Comparison of ENCODE assay signal across 12 cellular contexts in genomic region chr3:113234688-113235260, GRCh38. TPM values are rescaled to one million over a fixed set of nuclear protein-coding genes. Genes with fewer than 3 reads are reported as not detected.
DNase-seq lines count a peak whose midpoint lies in the region; TF ChIP-seq lines count a peak whose summit lies in the region.
"Had no signal": no experiment of that assay in that cellular context is flagged by ENCODE, and none has a peak within 500 bp of the region (broad histone marks: within the 10 kb centered on the region; RNA-seq: fewer than 3 reads in every experiment).

No MANE protein-coding gene starts in this region.

- H3K36me3 ChIP-seq in SJCRH30 (no peaks in the 10 kb centered on the region), smooth muscle cell (ENCODE audit: low read depth) (peaks cover 4% of the 10 kb centered on the region)
- H3K36me3 ChIP-seq in CD8-positive, alpha-beta memory T cell (ENCODE audit: insufficient read depth, low read length): no peaks in the 10 kb centered on the region

- no peaks in the 10 kb centered on the region for H3K4me1 Mint-ChIP-seq in CD8-positive, alpha-beta memory T cell

- H3K4me2 ChIP-seq in smooth muscle cell: no peak overlapping the region

- peaks cover 0 to 11% of the 10 kb centered on the region in 2 donors for H3K27me3 Mint-ChIP-seq in CD8-positive, alpha-beta memory T cell

- H3K9me3 ChIP-seq in SJCRH30 (replicated peaks) (no peaks in the 10 kb centered on the region), smooth muscle cell (replicated peaks; ENCODE audit: low read depth) (no peaks in the 10 kb centered on the region)
- no peaks in the 10 kb centered on the region for H3K9me3 ChIP-seq in CD8-positive, alpha-beta memory T cell (ENCODE audit: low read length)
- H3K9me3 ChIP-seq: psoas muscle had no signal

- no peak overlapping the region for H3K9ac ChIP-seq in smooth muscle cell (ENCODE audit: low read depth)

- H3K4me1 ChIP-seq in SJCRH30 (peaks cover 54% of the 10 kb centered on the region), smooth muscle cell (ENCODE audit: low read depth) (peaks cover 38% of the 10 kb centered on the region)
- no peaks in the 10 kb centered on the region for H3K4me1 ChIP-seq in CD8-positive, alpha-beta memory T cell (ENCODE audit: insufficient read depth, low read length)
- H3K4me1 ChIP-seq: psoas muscle had no signal

- WGBS in smooth muscle cell (ENCODE audit: low lambda C conversion rate): 66% methylated on average over 6 of the region's 6 CpGs

- H3K27me3 ChIP-seq in SJCRH30: no peaks in the 10 kb centered on the region
- no peaks in the 10 kb centered on the region for H3K27me3 ChIP-seq in smooth muscle cell (ENCODE audit: low read depth)
- no peaks in the 10 kb centered on the region for H3K27me3 ChIP-seq in CD8-positive, alpha-beta memory T cell (ENCODE audit: insufficient read depth, low read length, poor library complexity, severe bottlenecking)

- no peak for TF ChIP-seq CTCF in smooth muscle cell (IDR thresholded peaks at IDR 0.05; ENCODE audit: borderline replicate concordance, insufficient read depth, poor library complexity, severe bottlenecking)

- POLR2A ChIA-PET in CD8-positive, alpha-beta memory T cell (lab: Charles Lee): no interaction called here

- peak overlapping the region; percentile 85 for H3K27ac ChIP-seq in SJCRH30
- H3K27ac ChIP-seq in smooth muscle cell (ENCODE audit: low read depth): peak overlapping the region; percentile 8
- H3K27ac ChIP-seq in CD8-positive, alpha-beta memory T cell (ENCODE audit: low read depth, low read length): no peak overlapping the region
- H3K27ac ChIP-seq: psoas muscle, RWPE1 had no signal

- no peak overlapping the region for H2AFZ ChIP-seq in smooth muscle cell (ENCODE audit: low read depth)

- peaks cover 18% of the 10 kb centered on the region for H3F3A ChIP-seq in smooth muscle cell (ENCODE audit: low read depth)

- peaks cover 17% of the 10 kb centered on the region for H4K20me1 ChIP-seq in smooth muscle cell (ENCODE audit: low read depth)

- H3K4me3 Mint-ChIP-seq in CD8-positive, alpha-beta memory T cell: no peak overlapping the region

- H3K9me3 Mint-ChIP-seq in CD8-positive, alpha-beta memory T cell: no peaks in the 10 kb centered on the region

- no peak overlapping the region for H3K4me3 ChIP-seq in SJCRH30
- no peak overlapping the region for H3K4me3 ChIP-seq in smooth muscle cell
- H3K4me3 ChIP-seq in CD8-positive, alpha-beta memory T cell (ENCODE audit: low read length): no peak overlapping the region
- H3K4me3 ChIP-seq: psoas muscle had no signal

- H3K79me2 ChIP-seq in smooth muscle cell (ENCODE audit: low read depth): no peaks in the 10 kb centered on the region

- CTCF ChIA-PET in CD8-positive, alpha-beta memory T cell (lab: Charles Lee): no interaction called here

- peak; percentile 65 for DNase-seq in HT1080 (ENCODE audit: low read depth)
- peak; percentile 51 to 79 for DNase-seq in SJCRH30
- peak; percentile 67 for DNase-seq in islet precursor cell
- no peak for DNase-seq in smooth muscle cell (lab: John Stamatoyannopoulos, UW; ENCODE audit: unreplicated experiment)
- no peak for DNase-seq in CD8-positive, alpha-beta memory T cell
- DNase-seq in activated T-cell treated with anti-CD3 and anti-CD28 coated beads for 4 hours: no peak
- DNase-seq in central memory CD4-positive, alpha-beta T cell: no peak
- DNase-seq: aorta, Calu3, NCI-H1930, psoas muscle had no signal

- H3K36me3 Mint-ChIP-seq in CD8-positive, alpha-beta memory T cell: no peaks in the 10 kb centered on the region

- H3K27ac Mint-ChIP-seq in CD8-positive, alpha-beta memory T cell: no peak overlapping the region

RNA-seq across cellular contexts. Expression of gene BOC, which starts 23.4 kb away (rescaled TPM):
- total RNA-seq in HT1080 (2014; rRNA removed; shearing (Covaris generic)): 10.4 and 15.3 TPM in 2 replicates
- polyA plus RNA-seq in HT1080 (2015; cell fraction: cytosol; rRNA removed): 10.0 and 11.5 TPM in 2 replicates
- polyA plus RNA-seq in HT1080 (2015; cell fraction: nucleus; rRNA removed): 11.8 and 13.6 TPM in 2 replicates
- total RNA-seq in SJCRH30 (2014; rRNA removed; shearing (Covaris generic)): 13.4 and 15.3 TPM in 2 replicates
- total RNA-seq in smooth muscle cell: 16.7 and 19.5 TPM in 2 replicates
- polyA plus RNA-seq in smooth muscle cell: 31.2 and 31.4 TPM in 2 replicates
- not detected for total RNA-seq in CD8-positive, alpha-beta memory T cell
- not detected for polyA plus RNA-seq in CD8-positive, alpha-beta memory T cell

Comparison
In these comparisons a context has a peak if more than half of its experiments do, and no peak if none do; other contexts are left out.
1. DNase-seq: peak in HT1080 (single experiment), SJCRH30 (2 of 2) and islet precursor cell (single experiment); none in smooth muscle cell (single experiment), CD8-positive, alpha-beta memory T cell (0 of 5), activated T-cell treated with anti-CD3 and anti-CD28 coated beads for 4 hours (single experiment) and central memory CD4-positive, alpha-beta T cell (single experiment).
2. RNA of gene BOC, which starts 23.4 kb away (total RNA-seq): 16.7 to 19.5 TPM in smooth muscle cell, 10.4 to 15.3 TPM in HT1080 and 13.4 to 15.3 TPM in SJCRH30; not detected in CD8-positive, alpha-beta memory T cell; every median in the first group is over 10 times any median in the second.